Comparison of ENCODE assay signal across 12 cellular contexts in the genomic region with DNA sequence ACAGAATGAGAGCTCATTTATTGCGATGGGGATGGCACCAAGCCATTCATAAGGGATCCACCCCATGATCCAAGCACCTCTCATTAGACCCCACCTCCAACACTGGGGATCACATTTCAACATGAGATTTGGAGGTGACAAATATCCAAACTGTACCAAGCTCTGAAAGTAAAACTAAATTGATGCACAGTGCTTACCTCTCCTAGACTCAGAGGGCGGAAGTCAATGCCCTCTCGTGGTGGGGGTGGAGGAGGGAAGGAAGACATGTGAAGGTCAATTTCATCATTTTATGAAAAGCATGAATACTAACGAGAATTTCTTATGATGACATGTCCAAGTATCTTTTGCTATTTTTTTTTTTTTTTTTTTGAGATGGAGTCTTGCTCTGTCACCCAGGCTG.
DNase-seq lines count a peak whose midpoint lies in the region; ATAC-seq and TF ChIP-seq lines count a peak whose summit lies in the region.
"Had no signal": no experiment of that assay in that cellular context is flagged by ENCODE, and none has a peak within 500 bp of the region (broad histone marks: within the 10 kb centered on the region; RNA-seq: fewer than 3 reads in every experiment).

No MANE protein-coding gene starts in this region.

- H3K36me3 ChIP-seq in gastrocnemius medialis = no peaks in the 10 kb centered on the region

- no peaks in the 10 kb centered on the region for H3K36me3 Mint-ChIP-seq in chondrocyte (ENCODE audit: low read depth)
- H3K36me3 Mint-ChIP-seq: activated naive CD4-positive, alpha-beta T cell treated with anti-CD3 and anti-CD28 coated beads, Interleukin-2, amount 50 U/mL, for 24 hours had no signal

- no peak overlapping the region for H3K27ac ChIP-seq in gastrocnemius medialis
- H3K27ac ChIP-seq: SK-N-MC had no signal

- H3K27ac Mint-ChIP-seq in chondrocyte (ENCODE audit: unreplicated experiment) = peak overlapping the region; percentile 57
- H3K27ac Mint-ChIP-seq: activated naive CD4-positive, alpha-beta T cell treated with anti-CD3 and anti-CD28 coated beads, Interleukin-2, amount 50 U/mL, for 24 hours had no signal

- no peak overlapping the region for H3K4me3 Mint-ChIP-seq in chondrocyte (ENCODE audit: unreplicated experiment)
- H3K4me3 Mint-ChIP-seq: activated naive CD4-positive, alpha-beta T cell treated with anti-CD3 and anti-CD28 coated beads, Interleukin-2, amount 50 U/mL, for 24 hours had no signal

- no peaks in the 10 kb centered on the region for H3K9me3 Mint-ChIP-seq in chondrocyte (ENCODE audit: low read depth)
- H3K9me3 Mint-ChIP-seq: activated naive CD4-positive, alpha-beta T cell treated with anti-CD3 and anti-CD28 coated beads, Interleukin-2, amount 50 U/mL, for 24 hours had no signal

- intact Hi-C loops in gastrocnemius medialis (cut with DNase I; ENCODE audit: low total_unique reads) = loop anchor here (2.0 to 10.0 kb wide), 2 partner anchors 239 to 341 kb away; a partner anchor contains a TSS

- TF ChIP-seq CTCF in GM13977 (IDR thresholded peaks at IDR 0.05; ENCODE audit: extremely low read depth, insufficient read depth, missing control alignments) = peak; percentile 34
- TF ChIP-seq CTCF in chondrocyte (IDR thresholded peaks at IDR 0.05) = no peak
- no peak for TF ChIP-seq CTCF in gastrocnemius medialis (IDR thresholded peaks at IDR 0.05 in 4 of 5, conservative IDR thresholded peaks at IDR 0.05 in 1 of 5)

- H3K4me1 ChIP-seq in gastrocnemius medialis = peaks cover 10 to 23% of the 10 kb centered on the region in 2 donors

- in situ Hi-C loops in GM13977 (cut with MboI; ENCODE audit: low pct_unique_long_range_greater_than_20kb, low sequenced_read_pairs, unreplicated experiment) = loop anchor here (25.0 kb wide), 2 partner anchors 644 to 1044 kb away; a partner anchor contains a TSS
- in situ Hi-C loops in gastrocnemius medialis (cut with MboI; ENCODE audit: low sequenced_read_pairs in 4 of 4) = loop anchor here in 2 of 4 donors (5.0 to 25.0 kb wide), 2 partner anchors 644 to 1044 kb away; a partner anchor contains a TSS

- no peaks in the 10 kb centered on the region for H3K27me3 ChIP-seq in gastrocnemius medialis

- no peaks in the 10 kb centered on the region for H3K9me3 ChIP-seq in gastrocnemius medialis

- H3K4me3 ChIP-seq in gastrocnemius medialis = no peak overlapping the region

- H3K4me1 Mint-ChIP-seq in chondrocyte (ENCODE audit: low read depth) = peaks cover 25% of the 10 kb centered on the region

- ATAC-seq in GM19455 (IDR thresholded peaks at IDR 0.05; ENCODE audit: unreplicated experiment) (peak; percentile 58), HG03460 (IDR thresholded peaks at IDR 0.05; ENCODE audit: unreplicated experiment) (peak; percentile 51), HG03378 (IDR thresholded peaks at IDR 0.05; ENCODE audit: unreplicated experiment) (no peak), gastrocnemius medialis (no peak)

- DNase-seq in GM13977 (ENCODE audit: low spot score) = no peak
- no peak for DNase-seq in chondrocyte (ENCODE audit: low spot score)
- no peak for DNase-seq in NOMO-1 treated with dmso at 0.1 percent for 144 hours (lab: John Stamatoyannopoulos, UW; ENCODE audit: unreplicated experiment)
- no peak for DNase-seq in gastrocnemius medialis
- DNase-seq in NCI-H1092 (lab: John Stamatoyannopoulos, UW) = no peak
- DNase-seq: DMS79, NCI-H2227 treated with DMSO at 0.1 percent for 48 hours had no signal

- no peaks in the 10 kb centered on the region for H3K27me3 Mint-ChIP-seq in chondrocyte (ENCODE audit: low read depth)
- H3K27me3 Mint-ChIP-seq: activated naive CD4-positive, alpha-beta T cell treated with anti-CD3 and anti-CD28 coated beads, Interleukin-2, amount 50 U/mL, for 24 hours had no signal

- TF ChIP-seq POLR2A in gastrocnemius medialis (IDR thresholded peaks at IDR 0.05) = no peak

Comparison
In these comparisons a context has a peak if more than half of its experiments do, and no peak if none do; other contexts are left out.
1. ATAC-seq: peak in GM19455 (single experiment) and HG03460 (single experiment); none in HG03378 (single experiment) and gastrocnemius medialis (0 of 2).